In genomic region chr3:128496019-128496601, GRCh38 we compare ENCODE assay signal across 14 cellular contexts. TPM values are rescaled to one million over a fixed set of nuclear protein-coding genes. Genes with fewer than 3 reads are reported as not detected.
A peak's percentile ranks its signal among the peaks of the same experiment; 100 is the strongest.
DNase-seq lines count a peak whose midpoint lies in the region; ATAC-seq, FAIRE-seq and TF ChIP-seq lines count a peak whose summit lies in the region.
"Had no signal": no experiment of that assay in that cellular context is flagged by ENCODE, and none has a peak within 500 bp of the region (broad histone marks: within the 10 kb centered on the region; RNA-seq: fewer than 3 reads in every experiment).

No MANE protein-coding gene starts in this region.

- H3K4me1 ChIP-seq in CD4-positive, CD25-positive, alpha-beta regulatory T cell (ENCODE audit: control insufficient read depth, insufficient read depth, low read length, poor library complexity, severe bottlenecking) = peaks cover 24% of the 10 kb centered on the region
- H3K4me1 ChIP-seq in small intestine (ENCODE audit: control insufficient read depth in 2 of 2, insufficient read depth in 1 of 2, low read depth in 1 of 2, low read length in 1 of 2) (no peaks in the 10 kb centered on the region), gastrocnemius medialis (peaks cover 15 to 21% of the 10 kb centered on the region in 2 donors)

- no peak overlapping the region for H3K4me3 ChIP-seq in CD4-positive, CD25-positive, alpha-beta regulatory T cell (ENCODE audit: low read depth, low read length)
- H3K4me3 ChIP-seq in H7 (ENCODE audit: insufficient read depth, low read depth, low read length) = no peak overlapping the region
- no peak overlapping the region for H3K4me3 ChIP-seq in small intestine (ENCODE audit: low read depth in 1 of 2, low read length in 2 of 2)
- H3K4me3 ChIP-seq in gastrocnemius medialis = no peak overlapping the region
- H3K4me3 ChIP-seq: PC-9 had no signal

- no peak for TF ChIP-seq POLR2A in gastrocnemius medialis (IDR thresholded peaks at IDR 0.05)

- peaks cover 0 to 24% (median 1%) of the 10 kb centered on the region in 4 donors for H3K4me1 Mint-ChIP-seq in CD4-positive, CD25-positive, alpha-beta regulatory T cell
- H3K4me1 Mint-ChIP-seq in neural crest cell = peaks cover 9% of the 10 kb centered on the region

- TF ChIP-seq CTCF in neural crest cell (conservative IDR thresholded peaks at IDR 0.05) (no peak), gastrocnemius medialis (IDR thresholded peaks at IDR 0.05 in 4 of 5, conservative IDR thresholded peaks at IDR 0.05 in 1 of 5) (no peak)

- 15 to 55% (median 49%) methylated on average over 32 of the region's 32 CpGs for WGBS in small intestine, 3 donors

- H3K27me3 Mint-ChIP-seq in CD4-positive, CD25-positive, alpha-beta regulatory T cell = peaks cover 67% of the 10 kb centered on the region
- H3K27me3 Mint-ChIP-seq in neural crest cell (ENCODE audit: low read depth) = peaks cover 98% of the 10 kb centered on the region

- no peak for FAIRE-seq in small intestine (lab: Jason Lieb, UNC)

- no peaks in the 10 kb centered on the region for H3K36me3 Mint-ChIP-seq in CD4-positive, CD25-positive, alpha-beta regulatory T cell
- peaks cover 3% of the 10 kb centered on the region for H3K36me3 Mint-ChIP-seq in neural crest cell (ENCODE audit: low read depth)

- no peak for ATAC-seq in CD4-positive, CD25-positive, alpha-beta regulatory T cell (ENCODE audit: low read depth in 2 of 2)
- ATAC-seq in GM21360 (IDR thresholded peaks at IDR 0.05; ENCODE audit: unreplicated experiment) (no peak), gastrocnemius medialis (no peak)
- ATAC-seq: activated CD8-positive, alpha-beta T cell treated with anti-CD3 and anti-CD28 coated beads, Interleukin-2, amount 10 ng/mL, durations not matched to agents 7 days and 5 days had no signal

- in situ Hi-C loops in gastrocnemius medialis (cut with MboI; ENCODE audit: low sequenced_read_pairs in 4 of 4) = loop anchor here in 1 of 4 donors (25.0 kb wide), 1 partner anchor 409 kb away; no protein-coding TSS in a partner anchor

- H3K27ac ChIP-seq in CD4-positive, CD25-positive, alpha-beta regulatory T cell (ENCODE audit: insufficient read depth, low read length, poor library complexity, severe bottlenecking) = no peak overlapping the region
- no peak overlapping the region for H3K27ac ChIP-seq in small intestine (ENCODE audit: low read depth in 1 of 2, low read length in 1 of 2)
- H3K27ac ChIP-seq in gastrocnemius medialis = no peak overlapping the region
- H3K27ac ChIP-seq: PC-9 had no signal

- no peak for DNase-seq in CD4-positive, CD25-positive, alpha-beta regulatory T cell
- DNase-seq in H7 (peak; percentile 70), ecto neural progenitor cell (ENCODE audit: low spot score) (peak; percentile 64), neural crest cell (ENCODE audit: low read depth, low spot score) (no peak), small intestine (no peak), NCI-H2029 (lab: John Stamatoyannopoulos, UW) (no peak), gastrocnemius medialis (no peak)
- DNase-seq: activated CD8-positive, alpha-beta T cell treated with anti-CD3 and anti-CD28 coated beads, Interleukin-2, amount 10 ng/mL, durations not matched to agents 7 days and 5 days; NCI-H1105; NCI-H510A; PC-9 had no signal

- no peaks in the 10 kb centered on the region for H3K36me3 ChIP-seq in CD4-positive, CD25-positive, alpha-beta regulatory T cell (ENCODE audit: control insufficient read depth, insufficient read depth, low read length)
- H3K36me3 ChIP-seq in H7 (replicated peaks; ENCODE audit: control insufficient read depth, insufficient read depth, low read length) (no peaks in the 10 kb centered on the region), small intestine (ENCODE audit: control insufficient read depth in 2 of 2, insufficient read depth in 2 of 2, low read length in 2 of 2) (no peaks in the 10 kb centered on the region), gastrocnemius medialis (no peaks in the 10 kb centered on the region)

- intact Hi-C loops in gastrocnemius medialis (cut with DNase I; ENCODE audit: low total_unique reads) = loop anchor here (2.0 to 5.0 kb wide), 3 partner anchors 189 to 325 kb away; no protein-coding TSS in a partner anchor

- H3K27ac Mint-ChIP-seq in CD4-positive, CD25-positive, alpha-beta regulatory T cell = peak overlapping the region in 1 of 3 donors; percentile 96
- no peak overlapping the region for H3K27ac Mint-ChIP-seq in neural crest cell (ENCODE audit: unreplicated experiment)
- H3K27ac Mint-ChIP-seq: activated CD8-positive, alpha-beta T cell treated with anti-CD3 and anti-CD28 coated beads, Interleukin-2, amount 10 ng/mL, durations not matched to agents 7 days and 5 days had no signal

- H3K9me3 ChIP-seq in CD4-positive, CD25-positive, alpha-beta regulatory T cell (ENCODE audit: control insufficient read depth in 2 of 2, low read length in 2 of 2) = no peaks in the 10 kb centered on the region
- no peaks in the 10 kb centered on the region for H3K9me3 ChIP-seq in small intestine (ENCODE audit: control insufficient read depth, low read depth)
- H3K9me3 ChIP-seq in gastrocnemius medialis = no peaks in the 10 kb centered on the region

- peaks cover 13% of the 10 kb centered on the region for H3K27me3 ChIP-seq in CD4-positive, CD25-positive, alpha-beta regulatory T cell (ENCODE audit: control insufficient read depth, insufficient read depth, low read length)
- peaks cover 73% of the 10 kb centered on the region for H3K27me3 ChIP-seq in H7 (ENCODE audit: control insufficient read depth, insufficient read depth, low read length)
- H3K27me3 ChIP-seq in small intestine (ENCODE audit: control insufficient read depth in 2 of 2, insufficient read depth in 2 of 2, low read length in 2 of 2) = peaks cover 15 to 58% of the 10 kb centered on the region in 2 donors
- peaks cover 83 to 84% (median 83%) of the 10 kb centered on the region in 3 donors for H3K27me3 ChIP-seq in gastrocnemius medialis

- peak overlapping the region; percentile 23 to 79 (median 65) for H3K4me3 Mint-ChIP-seq in CD4-positive, CD25-positive, alpha-beta regulatory T cell
- peak overlapping the region; percentile 87 for H3K4me3 Mint-ChIP-seq in neural crest cell

- peaks cover 0 to 2% (median 0%) of the 10 kb centered on the region in 7 donors for H3K9me3 Mint-ChIP-seq in CD4-positive, CD25-positive, alpha-beta regulatory T cell
- no peaks in the 10 kb centered on the region for H3K9me3 Mint-ChIP-seq in neural crest cell

RNA-seq across cellular contexts. Expression of gene GATA2, which starts 3.1 kb away (rescaled TPM):
- total RNA-seq in CD4-positive, CD25-positive, alpha-beta regulatory T cell = 6.2 TPM
- polyA plus RNA-seq in CD4-positive, CD25-positive, alpha-beta regulatory T cell = not detected
- 3.9 and 5.4 TPM in 2 replicates for total RNA-seq in H7 (2014; rRNA removed; shearing (Covaris generic))
- total RNA-seq in neural crest cell (0.30 and 0.52 TPM in 2 replicates), gastrocnemius medialis (10 to 100 TPM in 3 of 4 donors, 1 to 10 TPM in 1; 9.0 to 14.4 (median 12.7) TPM)
- 10 to 100 TPM in 1 of 3 donors, 1 to 10 TPM in 1, under 1 TPM in 1; 0.67 to 15.2 (median 1.1) TPM for polyA plus RNA-seq in small intestine
- total RNA-seq: activated CD8-positive, alpha-beta T cell treated with anti-CD3 and anti-CD28 coated beads, Interleukin-2, amount 10 ng/mL, durations not matched to agents 7 days and 5 days had no signal

RNA-seq across cellular contexts. Expression of gene DNAJB8, which starts 29.4 kb away (rescaled TPM):
- not detected for total RNA-seq in CD4-positive, CD25-positive, alpha-beta regulatory T cell
- polyA plus RNA-seq in CD4-positive, CD25-positive, alpha-beta regulatory T cell = not detected
- total RNA-seq in H7 (2014; rRNA removed; shearing (Covaris generic)) = not detected in 2 replicates
- not detected in 2 replicates for total RNA-seq in neural crest cell
- not detected for polyA plus RNA-seq in small intestine
- not detected for total RNA-seq in gastrocnemius medialis
- total RNA-seq: activated CD8-positive, alpha-beta T cell treated with anti-CD3 and anti-CD28 coated beads, Interleukin-2, amount 10 ng/mL, durations not matched to agents 7 days and 5 days; dermis microvascular lymphatic vessel endothelial cell; mononuclear cell; PC-9 had no signal

Comparison
In these comparisons a context has a peak if more than half of its experiments do, and no peak if none do; other contexts are left out.
1. DNase-seq: peak in H7 (single experiment) and ecto neural progenitor cell (single experiment); none in CD4-positive, CD25-positive, alpha-beta regulatory T cell (0 of 3), neural crest cell (single experiment), small intestine (single experiment), NCI-H2029 (single experiment) and gastrocnemius medialis (0 of 2).